12 cellular contexts compared by ENCODE assay signal in genomic region chr4:113474017-113474416, GRCh38.
DNase-seq lines count a peak whose midpoint lies in the region; ATAC-seq and TF ChIP-seq lines count a peak whose summit lies in the region.
"Had no signal": no experiment of that assay in that cellular context is flagged by ENCODE, and none has a peak within 500 bp of the region (broad histone marks: within the 10 kb centered on the region; RNA-seq: fewer than 3 reads in every experiment).

No MANE protein-coding gene starts in this region.

- H3K27ac ChIP-seq in upper lobe of right lung (no peak overlapping the region), thyroid gland (no peak overlapping the region)
- H3K27ac ChIP-seq: hepatocyte, tibial artery had no signal

- TF ChIP-seq CTCF in foreskin fibroblast (IDR thresholded peaks at IDR 0.05; ENCODE audit: low read depth, low read length) (no peak), upper lobe of right lung (IDR thresholded peaks at IDR 0.05) (no peak), thyroid gland (IDR thresholded peaks at IDR 0.05) (no peak)

- intact Hi-C loops in upper lobe of right lung (cut with DNase I) (no loop called here), thyroid gland (cut with DNase I) (no loop called here)

- H3K9me3 ChIP-seq in upper lobe of right lung (no peaks in the 10 kb centered on the region), thyroid gland (no peaks in the 10 kb centered on the region)

- ATAC-seq in upper lobe of right lung = peak; percentile 47
- ATAC-seq: K562 had no signal

- no peak for TF ChIP-seq POLR2A in thyroid gland (IDR thresholded peaks at IDR 0.05)

- H3K4me3 ChIP-seq in foreskin fibroblast (ENCODE audit: low read depth in 1 of 2, low read length in 2 of 2) (no peak overlapping the region), upper lobe of right lung (no peak overlapping the region), thyroid gland (replicated peaks in 1 of 3) (no peak overlapping the region)
- H3K4me3 ChIP-seq: hepatocyte, K562, tibial artery had no signal

- H3K36me3 ChIP-seq in upper lobe of right lung (no peaks in the 10 kb centered on the region), thyroid gland (no peaks in the 10 kb centered on the region)

- peak; percentile 17 to 35 for DNase-seq in stimulated activated CD4-positive, alpha-beta T cell treated with anti-CD3 and anti-CD28 coated beads, Interleukin-2, amount 100 ng/mL, for 24 hours
- no peak for DNase-seq in stimulated activated CD4-positive, alpha-beta T cell treated with anti-CD3 and anti-CD28 coated beads, Interleukin-2, amount 100 ng/mL, for 48 hours
- DNase-seq in activated naive CD4-positive, alpha-beta T cell treated with anti-CD3 and anti-CD28 coated beads, Interleukin-2, amount 50 U/mL, for 16 hours = peak; percentile 38
- DNase-seq in foreskin fibroblast = peak; percentile 79 to 89
- DNase-seq in upper lobe of right lung = no peak
- no peak for DNase-seq in thyroid gland
- DNase-seq in dermis blood vessel endothelial cell = no peak
- no peak for DNase-seq in DMS53 (lab: John Stamatoyannopoulos, UW)
- DNase-seq: NCI-H2107, tibial artery had no signal

- H3K4me1 ChIP-seq in upper lobe of right lung (peaks cover 8% of the 10 kb centered on the region), thyroid gland (peaks cover 0 to 10% of the 10 kb centered on the region in 2 donors)

- H3K27me3 ChIP-seq in upper lobe of right lung = no peaks in the 10 kb centered on the region
- H3K27me3 ChIP-seq in thyroid gland = no peaks in the 10 kb centered on the region
- H3K27me3 ChIP-seq: hepatocyte, tibial artery had no signal

Comparison
In these comparisons a context has a peak if more than half of its experiments do, and no peak if none do; other contexts are left out.
1. DNase-seq: peak in stimulated activated CD4-positive, alpha-beta T cell treated with anti-CD3 and anti-CD28 coated beads, Interleukin-2, amount 100 ng/mL, for 24 hours (2 of 2), activated naive CD4-positive, alpha-beta T cell treated with anti-CD3 and anti-CD28 coated beads, Interleukin-2, amount 50 U/mL, for 16 hours (single experiment) and foreskin fibroblast (2 of 2); none in stimulated activated CD4-positive, alpha-beta T cell treated with anti-CD3 and anti-CD28 coated beads, Interleukin-2, amount 100 ng/mL, for 48 hours (0 of 2), upper lobe of right lung (single experiment), thyroid gland (0 of 2), dermis blood vessel endothelial cell (single experiment) and DMS53 (single experiment).